In genomic region chr14:22333408-22334274, GRCh38 we compare ENCODE assay signal across 9 cellular contexts.
DNase-seq lines count a peak whose midpoint lies in the region; ATAC-seq and TF ChIP-seq lines count a peak whose summit lies in the region.
"Had no signal": no experiment of that assay in that cellular context is flagged by ENCODE, and none has a peak within 500 bp of the region (broad histone marks: within the 10 kb centered on the region; RNA-seq: fewer than 3 reads in every experiment).

No MANE protein-coding gene starts in this region.

- H3K4me1 ChIP-seq in lower lobe of right lung = peaks cover 8% of the 10 kb centered on the region

- no peak overlapping the region for H3K27ac ChIP-seq in lower lobe of right lung
- H3K27ac ChIP-seq: thoracic aorta had no signal

- peak; percentile 65 for TF ChIP-seq EP300 in Ishikawa (IDR thresholded peaks at IDR 0.05; ENCODE audit: borderline replicate concordance)

- no peaks in the 10 kb centered on the region for H3K27me3 ChIP-seq in lower lobe of right lung (ENCODE audit: low read depth)

- intact Hi-C loops in lower lobe of right lung (cut with DNase I) = no loop called here

- H3K9me3 ChIP-seq in lower lobe of right lung = peaks cover 11% of the 10 kb centered on the region

- no peaks in the 10 kb centered on the region for H3K36me3 ChIP-seq in lower lobe of right lung
- H3K36me3 ChIP-seq: thoracic aorta had no signal

- no peak overlapping the region for H3K4me3 ChIP-seq in astrocyte of the spinal cord (ENCODE audit: low read depth, low read length)
- H3K4me3 ChIP-seq in lower lobe of right lung = no peak overlapping the region
- H3K4me3 ChIP-seq: thoracic aorta had no signal

- DNase-seq in Caki2 (ENCODE audit: low read depth) (peak; percentile 33), astrocyte of the spinal cord (ENCODE audit: low read depth, low spot score) (peak; percentile 61), lower lobe of right lung (no peak), KBM-7 (no peak)

- TF ChIP-seq RAD21 in Ishikawa (IDR thresholded peaks at IDR 0.05; ENCODE audit: low read depth) = no peak

- peak; percentile 60 to 92 for ATAC-seq in lower lobe of right lung
- no peak for ATAC-seq in GM19023 (IDR thresholded peaks at IDR 0.05; ENCODE audit: unreplicated experiment)
- no peak for ATAC-seq in HG03342 (IDR thresholded peaks at IDR 0.05; ENCODE audit: unreplicated experiment)
- no peak for ATAC-seq in HG03354 (IDR thresholded peaks at IDR 0.05; ENCODE audit: poor library complexity, severe bottlenecking, unreplicated experiment)

- no peak for TF ChIP-seq CTCF in astrocyte of the spinal cord (IDR thresholded peaks at IDR 0.05; ENCODE audit: low read depth, low read length)
- TF ChIP-seq CTCF in lower lobe of right lung (IDR thresholded peaks at IDR 0.05) = no peak

- in situ Hi-C loops in Caki2 (cut with HindIII; ENCODE audit: low pct_unique_long_range_greater_than_20kb, low sequenced_read_pairs) = no loop called here
- in situ Hi-C loops in astrocyte of the spinal cord (cut with HindIII; ENCODE audit: low sequenced_read_pairs) = no loop called here
- in situ Hi-C loops in KBM-7 (cut with MboI; ENCODE audit: low pct_unique_long_range_greater_than_20kb, low sequenced_read_pairs) = no loop called here

TF ChIP-seq in Ishikawa, 13 proteins besides CTCF, POLR2A, EP300 and RAD21:
- TF ChIP-seq NFIC (IDR thresholded peaks at IDR 0.05) = peak; percentile 41; the same call in 1 of the 2 replicates
- TF ChIP-seq TEAD4 (IDR thresholded peaks at IDR 0.05) = peak; percentile 65
- peak; percentile 70 for TF ChIP-seq TCF12 (IDR thresholded peaks at IDR 0.05; ENCODE audit: low read depth)
- TF ChIP-seq, protein P1, sequence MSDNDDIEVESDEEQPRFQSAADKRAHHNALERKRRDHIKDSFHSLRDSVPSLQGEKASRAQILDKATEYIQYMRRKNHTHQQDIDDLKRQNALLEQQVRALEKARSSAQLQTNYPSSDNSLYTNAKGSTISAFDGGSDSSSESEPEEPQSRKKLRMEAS (IDR thresholded peaks at IDR 0.05) = no peak

Comparison
In these comparisons a context has a peak if more than half of its experiments do, and no peak if none do; other contexts are left out.
1. DNase-seq: peak in Caki2 (single experiment) and astrocyte of the spinal cord (single experiment); none in lower lobe of right lung (single experiment) and KBM-7 (single experiment).
2. ATAC-seq: peak in lower lobe of right lung (2 of 2); none in GM19023 (single experiment), HG03342 (single experiment) and HG03354 (single experiment).